ENCODE assay signal across 8 cellular contexts in the genomic region with DNA sequence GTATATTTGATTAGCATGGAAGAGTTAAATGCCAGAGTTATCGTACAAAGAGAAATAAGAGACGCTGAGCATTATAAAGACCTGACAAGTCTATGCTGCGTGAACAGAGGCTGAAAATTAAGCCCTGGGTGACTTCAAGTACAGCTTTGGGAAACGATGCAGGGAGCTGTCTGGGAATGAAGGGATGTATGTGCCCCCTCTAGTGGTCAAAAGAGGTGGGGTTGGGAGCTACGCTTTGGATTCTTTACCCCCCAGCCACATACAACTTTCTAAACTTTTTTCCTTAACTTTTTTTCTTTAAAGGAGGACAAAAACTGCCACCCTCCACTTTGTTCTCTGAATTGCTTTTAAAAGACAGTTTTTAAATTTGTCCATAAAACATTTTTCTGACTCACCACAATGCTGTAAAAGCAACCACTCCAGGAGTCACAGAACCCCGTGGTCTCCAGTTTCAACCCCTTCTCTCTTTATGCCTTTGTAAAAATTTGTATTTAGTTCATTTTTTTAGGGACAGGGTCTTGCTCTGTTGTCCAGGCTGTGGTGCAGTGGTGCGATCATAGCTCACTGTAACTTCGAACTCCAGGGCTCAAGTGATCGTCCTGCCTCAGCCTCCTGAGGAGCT. TPM values are rescaled to one million over a fixed set of nuclear protein-coding genes. Genes with fewer than 3 reads are reported as not detected.
DNase-seq lines count a peak whose midpoint lies in the region; ATAC-seq and TF ChIP-seq lines count a peak whose summit lies in the region.

No MANE protein-coding gene starts in this region.

- POLR2A ChIA-PET in activated CD8-positive, alpha-beta T cell treated with anti-CD3 and anti-CD28 coated beads, Interleukin-2, amount 10 ng/mL, durations not matched to agents 7 days and 5 days (lab: Charles Lee): interaction anchor here (0.6 kb wide), 1 partner anchor 67 kb away, joined by 3 read pairs; no protein-coding TSS in a partner anchor

- peak; percentile 37 to 87 (median 72) for TF ChIP-seq CTCF in sigmoid colon (IDR thresholded peaks at IDR 0.05)

- CTCF ChIA-PET in activated CD8-positive, alpha-beta T cell treated with anti-CD3 and anti-CD28 coated beads, Interleukin-2, amount 10 ng/mL, durations not matched to agents 7 days and 5 days (lab: Charles Lee): interaction anchor here (0.7 to 2.2 kb wide), 16 partner anchors 10 to 874 kb away, joined by 3 to 10 read pairs (median 5); no protein-coding TSS in a partner anchor

- H3K27me3 ChIP-seq in sigmoid colon: no peaks in the 10 kb centered on the region

- H3K4me3 Mint-ChIP-seq in activated CD8-positive, alpha-beta T cell treated with anti-CD3 and anti-CD28 coated beads, Interleukin-2, amount 10 ng/mL, durations not matched to agents 7 days and 5 days: no peak overlapping the region
- no peak overlapping the region for H3K4me3 Mint-ChIP-seq in activated T-helper 2 cell treated with anti-CD3 and anti-CD28 coated beads, Interferon-gamma antibody, Interleukin-2, Interleukin-4, amounts not matched to agents 10 μg/mL and 5 μg/mL and 100 μg/mL, durations not matched to agents 14 hours and 24 hours and 36 hours (ENCODE audit: low read depth)

- no peaks in the 10 kb centered on the region for H3K9me3 ChIP-seq in sigmoid colon

- WGBS in sigmoid colon, 2 donors: 49 to 59% methylated on average over 9 of the region's 9 CpGs

- no peak overlapping the region for H3K27ac ChIP-seq in sigmoid colon

- peaks cover 0 to 19% (median 6%) of the 10 kb centered on the region in 4 donors for H3K4me1 ChIP-seq in sigmoid colon

- intact Hi-C loops in left ventricle myocardium superior (cut with micrococcal nuclease): no loop called here
- intact Hi-C loops in sigmoid colon (cut with DNase I): loop anchor here (5.0 to 10.0 kb wide), 2 partner anchors 125 to 542 kb away; no protein-coding TSS in a partner anchor
- intact Hi-C loops in activated T-helper 2 cell treated with anti-CD3 and anti-CD28 coated beads, Interferon-gamma antibody, Interleukin-2, Interleukin-4, amounts not matched to agents 10 μg/mL and 5 μg/mL and 100 μg/mL, durations not matched to agents 14 hours and 24 hours and 36 hours (cut with micrococcal nuclease): no loop called here

- no peaks in the 10 kb centered on the region for H3K4me1 Mint-ChIP-seq in activated CD8-positive, alpha-beta T cell treated with anti-CD3 and anti-CD28 coated beads, Interleukin-2, amount 10 ng/mL, durations not matched to agents 7 days and 5 days (ENCODE audit: low read depth)
- peaks cover 3% of the 10 kb centered on the region for H3K4me1 Mint-ChIP-seq in activated T-helper 2 cell treated with anti-CD3 and anti-CD28 coated beads, Interferon-gamma antibody, Interleukin-2, Interleukin-4, amounts not matched to agents 10 μg/mL and 5 μg/mL and 100 μg/mL, durations not matched to agents 14 hours and 24 hours and 36 hours (ENCODE audit: low read depth)

- no peaks in the 10 kb centered on the region for H3K36me3 Mint-ChIP-seq in activated CD8-positive, alpha-beta T cell treated with anti-CD3 and anti-CD28 coated beads, Interleukin-2, amount 10 ng/mL, durations not matched to agents 7 days and 5 days (ENCODE audit: low read depth)
- H3K36me3 Mint-ChIP-seq in activated T-helper 2 cell treated with anti-CD3 and anti-CD28 coated beads, Interferon-gamma antibody, Interleukin-2, Interleukin-4, amounts not matched to agents 10 μg/mL and 5 μg/mL and 100 μg/mL, durations not matched to agents 14 hours and 24 hours and 36 hours (ENCODE audit: low read depth): no peaks in the 10 kb centered on the region

- H3K4me3 ChIP-seq in sigmoid colon: no peak overlapping the region

- peaks cover 6% of the 10 kb centered on the region for H3K27me3 Mint-ChIP-seq in activated CD8-positive, alpha-beta T cell treated with anti-CD3 and anti-CD28 coated beads, Interleukin-2, amount 10 ng/mL, durations not matched to agents 7 days and 5 days (ENCODE audit: low read depth)
- H3K27me3 Mint-ChIP-seq in activated T-helper 2 cell treated with anti-CD3 and anti-CD28 coated beads, Interferon-gamma antibody, Interleukin-2, Interleukin-4, amounts not matched to agents 10 μg/mL and 5 μg/mL and 100 μg/mL, durations not matched to agents 14 hours and 24 hours and 36 hours (ENCODE audit: low read depth): peaks cover 19% of the 10 kb centered on the region

- no peak for TF ChIP-seq POLR2A in sigmoid colon (IDR thresholded peaks at IDR 0.05)

- no peak overlapping the region for H3K27ac Mint-ChIP-seq in activated CD8-positive, alpha-beta T cell treated with anti-CD3 and anti-CD28 coated beads, Interleukin-2, amount 10 ng/mL, durations not matched to agents 7 days and 5 days
- H3K27ac Mint-ChIP-seq in activated T-helper 2 cell treated with anti-CD3 and anti-CD28 coated beads, Interferon-gamma antibody, Interleukin-2, Interleukin-4, amounts not matched to agents 10 μg/mL and 5 μg/mL and 100 μg/mL, durations not matched to agents 14 hours and 24 hours and 36 hours: no peak overlapping the region

- no peaks in the 10 kb centered on the region for H3K36me3 ChIP-seq in sigmoid colon

- in situ Hi-C loops in ACHN (cut with HindIII; ENCODE audit: low pct_ligation_motif_present, low pct_unique_long_range_greater_than_20kb, low sequenced_read_pairs) (loop anchor here (25.0 kb wide), 1 partner anchor 280 kb away; no protein-coding TSS in a partner anchor), G401 (cut with HindIII; ENCODE audit: low sequenced_read_pairs) (no loop called here)

- H3K9me3 Mint-ChIP-seq in activated CD8-positive, alpha-beta T cell treated with anti-CD3 and anti-CD28 coated beads, Interleukin-2, amount 10 ng/mL, durations not matched to agents 7 days and 5 days (ENCODE audit: insufficient read depth): no peaks in the 10 kb centered on the region
- H3K9me3 Mint-ChIP-seq in activated T-helper 2 cell treated with anti-CD3 and anti-CD28 coated beads, Interferon-gamma antibody, Interleukin-2, Interleukin-4, amounts not matched to agents 10 μg/mL and 5 μg/mL and 100 μg/mL, durations not matched to agents 14 hours and 24 hours and 36 hours: no peaks in the 10 kb centered on the region

- DNase-seq in ACHN: peak; percentile 59
- peak; percentile 59 for DNase-seq in G401 (ENCODE audit: low spot score)
- DNase-seq in NCI-H1694 (lab: John Stamatoyannopoulos, UW): peak; percentile 14
- DNase-seq in activated CD8-positive, alpha-beta T cell treated with anti-CD3 and anti-CD28 coated beads, Interleukin-2, amount 10 ng/mL, durations not matched to agents 7 days and 5 days: peak; percentile 37
- no peak for DNase-seq in left ventricle myocardium superior
- DNase-seq in sigmoid colon: no peak
- no peak for DNase-seq in effector CD4-positive, alpha-beta T cell
- no peak for DNase-seq in activated T-helper 2 cell treated with anti-CD3 and anti-CD28 coated beads, Interferon-gamma antibody, Interleukin-2, Interleukin-4, amounts not matched to agents 10 μg/mL and 5 μg/mL and 100 μg/mL, durations not matched to agents 14 hours and 24 hours and 36 hours (ENCODE audit: low spot score)

- ATAC-seq in activated CD8-positive, alpha-beta T cell treated with anti-CD3 and anti-CD28 coated beads, Interleukin-2, amount 10 ng/mL, durations not matched to agents 7 days and 5 days: no peak
- peak; percentile 41 for ATAC-seq in left ventricle myocardium superior

- TF ChIP-seq EP300 in sigmoid colon (IDR thresholded peaks at IDR 0.05): no peak

RNA-seq across cellular contexts. Expression of gene ZNF664, which starts 59.4 kb away (rescaled TPM):
- total RNA-seq in G401 (2014; rRNA removed; shearing (Covaris generic)): 58.3 and 59.4 TPM in 2 replicates
- 10 to 100 TPM; 39.8 to 41.4 TPM for total RNA-seq in activated CD8-positive, alpha-beta T cell treated with anti-CD3 and anti-CD28 coated beads, Interleukin-2, amount 10 ng/mL, durations not matched to agents 7 days and 5 days
- total RNA-seq in left ventricle myocardium superior: 85.2 TPM
- total RNA-seq in sigmoid colon: 10 to 100 TPM; 43.4 to 71.7 (median 57.2) TPM
- 10 to 100 TPM; 45.0 to 74.0 (median 62.5) TPM for polyA plus RNA-seq in sigmoid colon
- 63.3 and 66.2 TPM in 2 replicates for total RNA-seq in activated T-helper 2 cell treated with anti-CD3 and anti-CD28 coated beads, Interferon-gamma antibody, Interleukin-2, Interleukin-4, amounts not matched to agents 10 μg/mL and 5 μg/mL and 100 μg/mL, durations not matched to agents 14 hours and 24 hours and 36 hours

RNA-seq across cellular contexts. Expression of gene CCDC92, which starts 59.7 kb away (rescaled TPM):
- total RNA-seq in G401 (2014; rRNA removed; shearing (Covaris generic)): 2.8 and 10.8 TPM in 2 replicates
- total RNA-seq in activated CD8-positive, alpha-beta T cell treated with anti-CD3 and anti-CD28 coated beads, Interleukin-2, amount 10 ng/mL, durations not matched to agents 7 days and 5 days: 10 to 100 TPM; 14.8 to 16.2 TPM
- total RNA-seq in left ventricle myocardium superior (54.0 TPM), sigmoid colon (10 to 100 TPM; 20.7 to 54.0 (median 29.1) TPM)
- 10 to 100 TPM; 18.5 to 24.0 (median 20.7) TPM for polyA plus RNA-seq in sigmoid colon
- total RNA-seq in activated T-helper 2 cell treated with anti-CD3 and anti-CD28 coated beads, Interferon-gamma antibody, Interleukin-2, Interleukin-4, amounts not matched to agents 10 μg/mL and 5 μg/mL and 100 μg/mL, durations not matched to agents 14 hours and 24 hours and 36 hours: 11.8 and 12.8 TPM in 2 replicates

Comparison
In these comparisons a context has a peak if more than half of its experiments do, and no peak if none do; other contexts are left out.
1. DNase-seq: peak in ACHN (single experiment), G401 (single experiment), NCI-H1694 (single experiment) and activated CD8-positive, alpha-beta T cell treated with anti-CD3 and anti-CD28 coated beads, Interleukin-2, amount 10 ng/mL, durations not matched to agents 7 days and 5 days (single experiment); none in left ventricle myocardium superior (single experiment), sigmoid colon (single experiment), effector CD4-positive, alpha-beta T cell (single experiment) and activated T-helper 2 cell treated with anti-CD3 and anti-CD28 coated beads, Interferon-gamma antibody, Interleukin-2, Interleukin-4, amounts not matched to agents 10 μg/mL and 5 μg/mL and 100 μg/mL, durations not matched to agents 14 hours and 24 hours and 36 hours (single experiment).